Comparison of ENCODE assay signal across 8 cellular contexts in genomic region chr9:37421914-37422288, GRCh38. TPM values are rescaled to one million over a fixed set of nuclear protein-coding genes. Genes with fewer than 3 reads are reported as not detected.
DNase-seq lines count a peak whose midpoint lies in the region; ATAC-seq, FAIRE-seq and TF ChIP-seq lines count a peak whose summit lies in the region.

No MANE protein-coding gene starts in this region.

- H2AFZ ChIP-seq in keratinocyte (ENCODE audit: control insufficient read depth, low read length) = peak overlapping the region; percentile 90

- peak overlapping the region; percentile 93 for H3K4me3 Mint-ChIP-seq in activated naive CD4-positive, alpha-beta T cell treated with anti-CD3 and anti-CD28 coated beads for 36 hours

- intact Hi-C loops in activated naive CD4-positive, alpha-beta T cell treated with anti-CD3 and anti-CD28 coated beads for 36 hours (cut with micrococcal nuclease) = loop anchor here (1.0 to 5.0 kb wide), 3 partner anchors 43 to 645 kb away; partner anchors contain the start of genes POLR1E, SHB and ZBTB5
- intact Hi-C loops in adrenal gland (cut with DNase I) = no loop called here

- peaks cover 35 to 44% of the 10 kb centered on the region in 2 donors for H3K4me1 ChIP-seq in adrenal gland (replicated peaks in 1 of 2)
- H3K4me1 ChIP-seq in keratinocyte (ENCODE audit: control insufficient read depth, extremely low read depth, insufficient read depth, low read length) = peaks cover 47% of the 10 kb centered on the region
- H3K4me1 ChIP-seq in suprapubic skin = peaks cover 44% of the 10 kb centered on the region

- ATAC-seq in GM18873 (IDR thresholded peaks at IDR 0.05; ENCODE audit: low FRiP score, unreplicated experiment) = no peak

- no peaks in the 10 kb centered on the region for H3K27me3 ChIP-seq in adrenal gland
- H3K27me3 ChIP-seq in keratinocyte (ENCODE audit: control insufficient read depth, extremely low read depth, insufficient read depth, low read length) = no peaks in the 10 kb centered on the region
- H3K27me3 ChIP-seq in suprapubic skin = no peaks in the 10 kb centered on the region

- no peak for TF ChIP-seq EP300 in suprapubic skin (IDR thresholded peaks at IDR 0.05)

- no peaks in the 10 kb centered on the region for H4K20me1 ChIP-seq in keratinocyte (ENCODE audit: control insufficient read depth, extremely low read depth, insufficient read depth, low read length)

- H3K27me3 Mint-ChIP-seq in activated naive CD4-positive, alpha-beta T cell treated with anti-CD3 and anti-CD28 coated beads for 36 hours (ENCODE audit: low read depth) = no peaks in the 10 kb centered on the region

- no peak for DNase-seq in activated naive CD4-positive, alpha-beta T cell treated with anti-CD3 and anti-CD28 coated beads for 36 hours
- DNase-seq in activated naive CD4-positive, alpha-beta T cell treated with Interleukin-2 at 50 U/mL for 16 hours = no peak
- peak in 5 of 7 donors; percentile 71 to 89 (median 83) for DNase-seq in adrenal gland
- no peak for DNase-seq in keratinocyte (ENCODE audit: low read depth, low spot score)
- DNase-seq in suprapubic skin (ENCODE audit: low spot score in 2 of 2) = no peak
- no peak for DNase-seq in NCI-H1417 treated with DMSO at 0.1 percent for 48 hours (lab: John Stamatoyannopoulos, UW)
- no peak for DNase-seq in GM10248 (ENCODE audit: extremely low spot score)

- peaks cover 8% of the 10 kb centered on the region for H3K36me3 Mint-ChIP-seq in activated naive CD4-positive, alpha-beta T cell treated with anti-CD3 and anti-CD28 coated beads for 36 hours (ENCODE audit: low read depth)

- CTCF ChIA-PET in activated naive CD4-positive, alpha-beta T cell treated with anti-CD3 and anti-CD28 coated beads for 36 hours (lab: Charles Lee) = no interaction called here
- CTCF ChIA-PET in GM10248 (lab: Yijun Ruan, JAX) = interaction anchor here (1.1 to 7.4 kb wide), 2 partner anchors 10 to 39 kb away, joined by 3 to 49 read pairs; no protein-coding TSS in a partner anchor

- peak overlapping the region in 1 of 4 donors; percentile 91 for H3K4me3 ChIP-seq in adrenal gland
- peak overlapping the region; percentile 90 to 96 (median 92) for H3K4me3 ChIP-seq in keratinocyte (ENCODE audit: control insufficient read depth in 2 of 3, extremely low read depth in 1 of 3, insufficient read depth in 2 of 3, low read depth in 1 of 3, low read length in 3 of 3)
- H3K4me3 ChIP-seq in suprapubic skin = peak overlapping the region; percentile 85

- peak overlapping the region; percentile 98 for H3K9ac ChIP-seq in keratinocyte (ENCODE audit: control insufficient read depth, extremely low read depth, insufficient read depth, low read length)

- H3K79me2 ChIP-seq in keratinocyte (ENCODE audit: control insufficient read depth, insufficient read depth, low read length) = peaks cover 36% of the 10 kb centered on the region

- H3K9me3 ChIP-seq in adrenal gland (replicated peaks in 1 of 3) (no peaks in the 10 kb centered on the region), keratinocyte (ENCODE audit: control insufficient read depth, low read depth, low read length) (no peaks in the 10 kb centered on the region), suprapubic skin (no peaks in the 10 kb centered on the region)

- TF ChIP-seq POLR2A in adrenal gland (IDR thresholded peaks at IDR 0.05) (no peak), suprapubic skin (IDR thresholded peaks at IDR 0.05) (no peak)

- TF ChIP-seq CTCF in adrenal gland (IDR thresholded peaks at IDR 0.05) = no peak
- TF ChIP-seq CTCF in keratinocyte (optimal IDR thresholded peaks at IDR 0.05 in 1 of 3, IDR thresholded peaks at IDR 0.05 in 1 of 3, conservative IDR thresholded peaks at IDR 0.05 in 1 of 3; ENCODE audit: extremely low read depth in 1 of 3, insufficient read depth in 2 of 3, low read length in 3 of 3) = no peak
- TF ChIP-seq CTCF in suprapubic skin (IDR thresholded peaks at IDR 0.05) = no peak
- no peak for TF ChIP-seq CTCF in GM10248 (IDR thresholded peaks at IDR 0.05; ENCODE audit: control extremely low read depth, extremely low read depth, low read depth, missing control alignments)

- no peak for FAIRE-seq in keratinocyte (lab: Jason Lieb, UNC)

- 57 to 63% (median 58%) methylated on average over 8 of the region's 8 CpGs for WGBS in adrenal gland, 4 donors
- WGBS in suprapubic skin = 59% methylated on average over 8 of the region's 8 CpGs

- peak overlapping the region; percentile 84 for H3K4me2 ChIP-seq in keratinocyte (ENCODE audit: control insufficient read depth, extremely low read depth, insufficient read depth, low read depth, low read length)

- peak overlapping the region; percentile 88 for H3K27ac Mint-ChIP-seq in activated naive CD4-positive, alpha-beta T cell treated with anti-CD3 and anti-CD28 coated beads for 36 hours

- no peaks in the 10 kb centered on the region for H3K9me1 ChIP-seq in keratinocyte (ENCODE audit: control insufficient read depth, extremely low read depth, insufficient read depth, low read length)

- peaks cover 24% of the 10 kb centered on the region for H3K4me1 Mint-ChIP-seq in activated naive CD4-positive, alpha-beta T cell treated with anti-CD3 and anti-CD28 coated beads for 36 hours (ENCODE audit: low read depth)

- H3K36me3 ChIP-seq in adrenal gland (replicated peaks in 1 of 2) (peaks cover 0 to 9% of the 10 kb centered on the region in 2 donors), keratinocyte (ENCODE audit: control insufficient read depth in 2 of 2, extremely low read depth in 1 of 2, insufficient read depth in 2 of 2, low read length in 2 of 2) (peaks cover 10 to 15% of the 10 kb centered on the region in 2 experiments), suprapubic skin (peaks cover 8% of the 10 kb centered on the region)

- POLR2A ChIA-PET in GM10248 (lab: Yijun Ruan, JAX) = interaction anchor here (1.1 kb wide), 1 partner anchor 11 kb away, joined by 4 read pairs; no protein-coding TSS in a partner anchor

- dilution Hi-C loops in keratinocyte (cut with MboI; ENCODE audit: extremely low pct_ligation_motif_present, low sequenced_read_pairs) = loop anchor here (25.0 kb wide), 1 partner anchor 110 kb away; no protein-coding TSS in a partner anchor

- H3K9me3 Mint-ChIP-seq in activated naive CD4-positive, alpha-beta T cell treated with anti-CD3 and anti-CD28 coated beads for 36 hours = no peaks in the 10 kb centered on the region

- H3K27ac ChIP-seq in adrenal gland = peak overlapping the region; percentile 81 to 96 (median 95)
- peak overlapping the region; percentile 91 for H3K27ac ChIP-seq in keratinocyte (ENCODE audit: control insufficient read depth, insufficient read depth, low read length)
- H3K27ac ChIP-seq in suprapubic skin = peak overlapping the region; percentile 89

RNA-seq across cellular contexts. Expression of gene GRHPR, which starts 0.6 kb away (rescaled TPM):
- total RNA-seq in activated naive CD4-positive, alpha-beta T cell treated with anti-CD3 and anti-CD28 coated beads for 36 hours = 10 to 100 TPM; 72.8 to 75.6 TPM
- total RNA-seq in adrenal gland (100 to 1,000 TPM; 140 to 308 (median 230) TPM), suprapubic skin (100 to 1,000 TPM; 132 to 156 (median 141) TPM)
- polyA plus RNA-seq in adrenal gland (100 to 1,000 TPM in 2 of 3 donors, 10 to 100 TPM in 1; 83.3 to 324 (median 133) TPM), keratinocyte (116 to 173 TPM (median 130 TPM) in 3 replicates)
- polyA plus RNA-seq in keratinocyte (2011; ENCODE audit: low read depth) = 61.1 TPM
- 97.8 and 143 TPM in 2 replicates for polyA plus RNA-seq in keratinocyte (2011; cell fraction: cytosol; rRNA removed)
- 123 and 141 TPM in 2 replicates for polyA plus RNA-seq in keratinocyte (2011; cell fraction: nucleus; rRNA removed)
- polyA plus RNA-seq in keratinocyte (2012; ENCODE audit: low replicate concordance) = 77.0 and 120 TPM in 2 replicates
- 69.6 to 160 TPM (median 131 TPM) in 3 replicates for polyA minus RNA-seq in keratinocyte
- 83.5 TPM for polyA minus RNA-seq in keratinocyte (2011; cell fraction: cytosol; rRNA and poly(A)+ RNA removed)
- polyA minus RNA-seq in keratinocyte (2011; cell fraction: nucleus; rRNA and poly(A)+ RNA removed) = 41.9 and 43.0 TPM in 2 replicates

RNA-seq across cellular contexts. Expression of gene ZBTB5, which starts 43.3 kb away (rescaled TPM):
- 10 to 100 TPM; 10.2 TPM for total RNA-seq in activated naive CD4-positive, alpha-beta T cell treated with anti-CD3 and anti-CD28 coated beads for 36 hours
- total RNA-seq in adrenal gland (10 to 100 TPM in 6 of 8 donors, 1 to 10 TPM in 2; 6.2 to 13.3 (median 10.6) TPM), suprapubic skin (10 to 100 TPM; 18.0 to 24.7 (median 23.5) TPM)
- polyA plus RNA-seq in adrenal gland (10 to 100 TPM in 1 of 3 donors, 1 to 10 TPM in 2; 2.3 to 11.9 (median 2.7) TPM), keratinocyte (10.2 to 14.5 TPM (median 12.6 TPM) in 3 replicates)
- polyA plus RNA-seq in keratinocyte (2011; ENCODE audit: low read depth) = 2.4 TPM
- polyA plus RNA-seq in keratinocyte (2011; cell fraction: cytosol; rRNA removed) = 4.3 and 6.6 TPM in 2 replicates
- 26.9 and 29.8 TPM in 2 replicates for polyA plus RNA-seq in keratinocyte (2011; cell fraction: nucleus; rRNA removed)
- polyA plus RNA-seq in keratinocyte (2012; ENCODE audit: low replicate concordance) = 5.5 and 8.6 TPM in 2 replicates
- 11.8 to 26.2 TPM (median 22.9 TPM) in 3 replicates for polyA minus RNA-seq in keratinocyte
- 7.5 TPM for polyA minus RNA-seq in keratinocyte (2011; cell fraction: cytosol; rRNA and poly(A)+ RNA removed)
- polyA minus RNA-seq in keratinocyte (2011; cell fraction: nucleus; rRNA and poly(A)+ RNA removed) = 15.3 and 22.6 TPM in 2 replicates

Comparison
In these comparisons a context has a peak if more than half of its experiments do, and no peak if none do; other contexts are left out.
1. DNase-seq: peak in adrenal gland (5 of 7); none in activated naive CD4-positive, alpha-beta T cell treated with anti-CD3 and anti-CD28 coated beads for 36 hours (single experiment), activated naive CD4-positive, alpha-beta T cell treated with Interleukin-2 at 50 U/mL for 16 hours (single experiment), keratinocyte (single experiment), suprapubic skin (0 of 2), NCI-H1417 treated with DMSO at 0.1 percent for 48 hours (single experiment) and GM10248 (single experiment).
2. Peak in every context shown above with its lines, with median percentiles within 50 percentile points of each other: H3K27ac ChIP-seq.